8 cellular contexts compared by ENCODE assay signal in genomic region chr6:110958332-110959192, GRCh38. TPM values are rescaled to one million over a fixed set of nuclear protein-coding genes. Genes with fewer than 3 reads are reported as not detected.
A peak's percentile ranks its signal among the peaks of the same experiment; 100 is the strongest.
DNase-seq lines count a peak whose midpoint lies in the region; ATAC-seq lines count a peak whose summit lies in the region.

Gene GTF3C6 (plus strand): TSS chr6:110958706. CDS start chr6:110958770, 64 bp downstream.

- peak; percentile 97 for ATAC-seq in GM19328 (IDR thresholded peaks at IDR 0.05; ENCODE audit: unreplicated experiment)
- peak; percentile 97 for ATAC-seq in HG03520 (IDR thresholded peaks at IDR 0.05; ENCODE audit: unreplicated experiment)
- peak; percentile 99 for ATAC-seq in left colon

- intact Hi-C loops in left colon (cut with DNase I, micrococcal nuclease) = no loop called here

- DNase-seq in C1 segment of cervical spinal cord (lab: John Stamatoyannopoulos, UW) (peak; percentile 46 to 93 (median 88)), NCI-H748 (lab: John Stamatoyannopoulos, UW; ENCODE audit: unreplicated experiment) (peak; percentile 97), cortex of kidney (lab: John Stamatoyannopoulos, UW) (peak; percentile 24), left colon (peak; percentile 94 to 97)
- DNase-seq in activated CD4-positive, alpha-beta T cell treated with anti-CD3 and anti-CD28 coated beads, Interleukin-2, amount 50 U/mL, for 1 hour = peak; percentile 90
- peak; percentile 84 to 86 for DNase-seq in stimulated activated CD4-positive, alpha-beta T cell treated with anti-CD3 and anti-CD28 coated beads, Interleukin-1b, Interleukin-23, amount 100 ng/mL, for 4 hours (ENCODE audit: low read depth in 2 of 2)

RNA-seq across cellular contexts. Expression of gene GTF3C6, which starts in this region (rescaled TPM):
- 10 to 100 TPM; 73.4 to 77.2 TPM for total RNA-seq in left colon

Comparison
In these comparisons a context has a peak if more than half of its experiments do, and no peak if none do; other contexts are left out.
1. Peak in every context shown above with its lines: DNase-seq and ATAC-seq.
2. DNase-seq: peak in every context shown above with its lines; median percentile 97 in NCI-H748; 96 in left colon; 90 in activated CD4-positive, alpha-beta T cell treated with anti-CD3 and anti-CD28 coated beads, Interleukin-2, amount 50 U/mL, for 1 hour; 88 in C1 segment of cervical spinal cord; 85 in stimulated activated CD4-positive, alpha-beta T cell treated with anti-CD3 and anti-CD28 coated beads, Interleukin-1b, Interleukin-23, amount 100 ng/mL, for 4 hours; 24 in cortex of kidney.